Comparison of ENCODE assay signal across 8 cellular contexts in genomic region chr2:17309741-17310339, GRCh38.
DNase-seq lines count a peak whose midpoint lies in the region; ATAC-seq and TF ChIP-seq lines count a peak whose summit lies in the region.

No MANE protein-coding gene starts in this region.

- intact Hi-C loops in transverse colon (cut with DNase I; ENCODE audit: low total_unique reads): no loop called here

- DNase-seq in ELF-1 (ENCODE audit: low read depth, low spot score): peak; percentile 69
- DNase-seq in NCI-H2227 treated with DMSO at 0.1 percent for 48 hours (lab: John Stamatoyannopoulos, UW): peak; percentile 43
- peak; percentile 26 for DNase-seq in amniotic stem cell (lab: John Stamatoyannopoulos, UW)
- peak; percentile 70 for DNase-seq in inferior parietal cortex (ENCODE audit: extremely low spot score)
- peak; percentile 15 for DNase-seq in transverse colon
- DNase-seq in cerebellar nuclear complex (lab: John Stamatoyannopoulos, UW): no peak

- no peaks in the 10 kb centered on the region for H3K36me3 ChIP-seq in transverse colon

- no peak for TF ChIP-seq EP300 in transverse colon (IDR thresholded peaks at IDR 0.05; ENCODE audit: low read depth)

- in situ Hi-C loops in transverse colon (cut with MboI; ENCODE audit: low pct_ligation_motif_present in 1 of 4, low pct_unique_long_range_greater_than_20kb in 1 of 4, low sequenced_read_pairs in 3 of 4): loop anchor here in 1 of 4 donors (10.0 kb wide), 1 partner anchor 535 kb away; no protein-coding TSS in a partner anchor

- WGBS in transverse colon (ENCODE audit: low coverage in 1 of 2), 2 donors: 13 to 16% methylated on average over 6 of the region's 6 CpGs

- no peak overlapping the region for H3K4me3 ChIP-seq in transverse colon

- no peaks in the 10 kb centered on the region for H3K4me1 ChIP-seq in transverse colon

- H3K27ac ChIP-seq in transverse colon: no peak overlapping the region

- TF ChIP-seq CTCF in transverse colon (IDR thresholded peaks at IDR 0.05): peak; percentile 32 to 61 (median 39)

- ATAC-seq in GM19468 (IDR thresholded peaks at IDR 0.05; ENCODE audit: extremely low read depth, unreplicated experiment): peak; percentile 96
- peak; percentile 87 for ATAC-seq in HG03432 (IDR thresholded peaks at IDR 0.05; ENCODE audit: unreplicated experiment)

- no peaks in the 10 kb centered on the region for H3K27me3 ChIP-seq in transverse colon

- H3K9me3 ChIP-seq in transverse colon: no peaks in the 10 kb centered on the region

- no peak for TF ChIP-seq POLR2A in transverse colon (IDR thresholded peaks at IDR 0.05)

Comparison
In these comparisons a context has a peak if more than half of its experiments do, and no peak if none do; other contexts are left out.
1. DNase-seq: peak in ELF-1 (single experiment), NCI-H2227 treated with DMSO at 0.1 percent for 48 hours (single experiment), amniotic stem cell (single experiment), inferior parietal cortex (single experiment) and transverse colon (single experiment); none in cerebellar nuclear complex (0 of 2).